8 cellular contexts compared by ENCODE assay signal in genomic region chr3:10189557-10190374, GRCh38. TPM values are rescaled to one million over a fixed set of nuclear protein-coding genes. Genes with fewer than 3 reads are reported as not detected.
DNase-seq lines count a peak whose midpoint lies in the region; ATAC-seq and TF ChIP-seq lines count a peak whose summit lies in the region.

No MANE protein-coding gene starts in this region.

- ATAC-seq in right lobe of liver (peak; percentile 61 to 84 (median 78)), GM18870 (IDR thresholded peaks at IDR 0.05; ENCODE audit: unreplicated experiment) (no peak)

- DNase-seq in H4 (ENCODE audit: low spot score) (peak; percentile 68), SIG-M5 (lab: John Stamatoyannopoulos, UW) (peak; percentile 36), caudate nucleus (lab: John Stamatoyannopoulos, UW) (peak in 59 of 61 donors; percentile 9 to 94 (median 81)), right lobe of liver (peak; percentile 93 to 96 (median 95)), mesenteric fat pad (ENCODE audit: low spot score) (no peak)
- no peak for DNase-seq in activated CD4-positive, CD25-positive, alpha-beta regulatory T cell treated with anti-CD3 and anti-CD28 coated beads, Interleukin-2, amount 50 U/mL, for 72 hours

- peak in 1 of 4 donors; percentile 25 for TF ChIP-seq CTCF in right lobe of liver (IDR thresholded peaks at IDR 0.05)

- H3K4me1 ChIP-seq in right lobe of liver: peaks cover 0 to 62% (median 32%) of the 10 kb centered on the region in 4 donors

- WGBS in right lobe of liver (ENCODE audit: insufficient coverage, low coverage, low lambda C conversion rate, missing lambda C conversion rate): 31% methylated on average over 6 of the region's 8 CpGs

- H3K9me3 ChIP-seq in right lobe of liver: no peaks in the 10 kb centered on the region

- H3K36me3 ChIP-seq in right lobe of liver: no peaks in the 10 kb centered on the region

- TF ChIP-seq POLR2A in right lobe of liver (IDR thresholded peaks at IDR 0.05): no peak

- peak overlapping the region; percentile 93 for H3K27ac ChIP-seq in caudate nucleus (ENCODE audit: low read depth, low read length)
- H3K27ac ChIP-seq in right lobe of liver: peak overlapping the region; percentile 54 to 72 (median 61)
- peak overlapping the region; percentile 96 for H3K27ac ChIP-seq in temporal lobe (ENCODE audit: low read depth, low read length)

- no peaks in the 10 kb centered on the region for H3K27me3 ChIP-seq in right lobe of liver

- peak overlapping the region in 1 of 3 donors; percentile 20 for H3K4me3 ChIP-seq in right lobe of liver

- intact Hi-C loops in right lobe of liver (cut with DNase I): no loop called here

RNA-seq across cellular contexts. Expression of gene IRAK2, which starts 25.0 kb away (rescaled TPM):
- total RNA-seq in H4 (2014; rRNA removed; shearing (Covaris generic)): 1.1 and 1.3 TPM in 2 replicates
- total RNA-seq in right lobe of liver (10 to 100 TPM in 3 of 6 experiments, 1 to 10 TPM in 3; 4.2 to 16.0 (median 8.4) TPM), temporal lobe (3.4 TPM), mesenteric fat pad (4.7 TPM)

RNA-seq across cellular contexts. Expression of gene VHL, which starts 48.2 kb away (rescaled TPM):
- total RNA-seq in H4 (2014; rRNA removed; shearing (Covaris generic)): 21.3 and 22.6 TPM in 2 replicates
- total RNA-seq in right lobe of liver: 10 to 100 TPM; 15.5 to 25.2 (median 19.9) TPM
- total RNA-seq in temporal lobe: 89.7 TPM
- 34.3 TPM for total RNA-seq in mesenteric fat pad

RNA-seq across cellular contexts. Expression of gene TATDN2, which starts 58.5 kb away (rescaled TPM):
- 6.4 and 9.7 TPM in 2 replicates for total RNA-seq in H4 (2014; rRNA removed; shearing (Covaris generic))
- total RNA-seq in right lobe of liver (10 to 100 TPM in 3 of 6 experiments, 1 to 10 TPM in 3; 7.2 to 13.4 (median 10.1) TPM), temporal lobe (25.8 TPM), mesenteric fat pad (34.7 TPM)

Comparison
In these comparisons a context has a peak if more than half of its experiments do, and no peak if none do; other contexts are left out.
1. DNase-seq: peak in H4 (single experiment), SIG-M5 (single experiment), caudate nucleus (59 of 61) and right lobe of liver (3 of 3); none in activated CD4-positive, CD25-positive, alpha-beta regulatory T cell treated with anti-CD3 and anti-CD28 coated beads, Interleukin-2, amount 50 U/mL, for 72 hours (single experiment) and mesenteric fat pad (single experiment).
2. Peak in every context shown above with its lines, with median percentiles within 50 percentile points of each other: H3K27ac ChIP-seq.